Comparison of ENCODE assay signal across 1 cellular context in genomic region chr11:27506200-27507182, GRCh38.
TF ChIP-seq lines count a peak whose summit lies in the region.

Gene LIN7C (minus strand): TSS chr11:27506769. CDS start chr11:27506752, 17 bp downstream.

TF ChIP-seq in HepG2, 621 proteins besides CTCF, POLR2A, EP300 and RAD21 (continued from another document and continues in another):
- TF ChIP-seq ELF1 (CRISPR knock-in tag; IDR thresholded peaks at IDR 0.05) (peak; percentile 86), SOX6 (IDR thresholded peaks at IDR 0.05) (no peak), SOX6 (CRISPR knock-in tag; IDR thresholded peaks at IDR 0.05) (peak; percentile 54; the same call in 1 of the 2 replicates), SMC3 (IDR thresholded peaks at IDR 0.05; ENCODE audit: low read length) (no peak), FOXM1 (CRISPR knock-in tag; IDR thresholded peaks at IDR 0.05) (no peak), RBAK (CRISPR knock-in tag; IDR thresholded peaks at IDR 0.05) (peak; percentile 22; the same call in 1 of the 2 replicates), ZNF674 (CRISPR knock-in tag; IDR thresholded peaks at IDR 0.05; ENCODE audit: low read depth) (no peak), FOXP1 (IDR thresholded peaks at IDR 0.05) (no peak), FOXP1 (CRISPR knock-in tag; IDR thresholded peaks at IDR 0.05) (no peak), ZNF562 (CRISPR knock-in tag; IDR thresholded peaks at IDR 0.05; ENCODE audit: borderline replicate concordance) (no peak), SRF (IDR thresholded peaks at IDR 0.05; ENCODE audit: low read depth, low read length) (no peak), ZNF549 (CRISPR knock-in tag; IDR thresholded peaks at IDR 0.05) (no peak), ZSCAN5A (CRISPR knock-in tag; IDR thresholded peaks at IDR 0.05; ENCODE audit: borderline replicate concordance) (peak; percentile 92; the same call in 1 of the 2 replicates), GLMP (CRISPR knock-in tag; IDR thresholded peaks at IDR 0.05; ENCODE audit: borderline replicate concordance) (no peak), CENPT (CRISPR knock-in tag; IDR thresholded peaks at IDR 0.05; ENCODE audit: low read depth) (0 out of 2 replicates have a peak, but pooled peaks have one; percentile 37), IKZF5 (CRISPR knock-in tag; IDR thresholded peaks at IDR 0.05) (no peak), HCFC1 (IDR thresholded peaks at IDR 0.05; ENCODE audit: low read depth, low read length) (peak; percentile 23; the same call in 1 of the 2 replicates), JUND (CRISPR knock-in tag; IDR thresholded peaks at IDR 0.05) (no peak), MYC (CRISPR knock-in tag; IDR thresholded peaks at IDR 0.05; ENCODE audit: borderline replicate concordance) (peak; percentile 57; the same call in 1 of the 2 replicates), FOXO1 (CRISPR knock-in tag; IDR thresholded peaks at IDR 0.05) (peak; percentile 37; the same call in 1 of the 2 replicates), KMT2A (CRISPR knock-in tag; IDR thresholded peaks at IDR 0.05) (peak; percentile 82; the same call in 1 of the 2 replicates), MAFG (CRISPR knock-in tag; IDR thresholded peaks at IDR 0.05) (no peak), RNF2 (conservative IDR thresholded peaks at IDR 0.05; ENCODE audit: low read depth) (no peak), ZSCAN29 (CRISPR knock-in tag; conservative IDR thresholded peaks at IDR 0.05) (no peak), SAP130 (CRISPR knock-in tag; IDR thresholded peaks at IDR 0.05; ENCODE audit: low read depth) (peak; percentile 78), NKX3-1 (CRISPR knock-in tag; IDR thresholded peaks at IDR 0.05) (peak; percentile 38; the same call in 1 of the 2 replicates), ZKSCAN5 (CRISPR knock-in tag; IDR thresholded peaks at IDR 0.05) (no peak), TBL1XR1 (IDR thresholded peaks at IDR 0.05; ENCODE audit: borderline replicate concordance, low read length, partially characterized antibody) (no peak), CCAR2 (optimal IDR thresholded peaks at IDR 0.05; ENCODE audit: low read depth, low read length) (no peak), MATR3 (CRISPR knock-in tag; IDR thresholded peaks at IDR 0.05) (no peak), HOXA7 (CRISPR knock-in tag; IDR thresholded peaks at IDR 0.05) (no peak), ETV5 (CRISPR knock-in tag; IDR thresholded peaks at IDR 0.05; ENCODE audit: borderline replicate concordance) (peak; percentile 59)
- TF ChIP-seq, protein P1, sequence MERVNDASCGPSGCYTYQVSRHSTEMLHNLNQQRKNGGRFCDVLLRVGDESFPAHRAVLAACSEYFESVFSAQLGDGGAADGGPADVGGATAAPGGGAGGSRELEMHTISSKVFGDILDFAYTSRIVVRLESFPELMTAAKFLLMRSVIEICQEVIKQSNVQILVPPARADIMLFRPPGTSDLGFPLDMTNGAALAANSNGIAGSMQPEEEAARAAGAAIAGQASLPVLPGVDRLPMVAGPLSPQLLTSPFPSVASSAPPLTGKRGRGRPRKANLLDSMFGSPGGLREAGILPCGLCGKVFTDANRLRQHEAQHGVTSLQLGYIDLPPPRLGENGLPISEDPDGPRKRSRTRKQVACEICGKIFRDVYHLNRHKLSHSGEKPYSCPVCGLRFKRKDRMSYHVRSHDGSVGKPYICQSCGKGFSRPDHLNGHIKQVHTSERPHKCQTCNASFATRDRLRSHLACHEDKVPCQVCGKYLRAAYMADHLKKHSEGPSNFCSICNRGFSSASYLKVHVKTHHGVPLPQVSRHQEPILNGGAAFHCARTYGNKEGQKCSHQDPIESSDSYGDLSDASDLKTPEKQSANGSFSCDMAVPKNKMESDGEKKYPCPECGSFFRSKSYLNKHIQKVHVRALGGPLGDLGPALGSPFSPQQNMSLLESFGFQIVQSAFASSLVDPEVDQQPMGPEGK (CRISPR knock-in tag; IDR thresholded peaks at IDR 0.05): no peak
- TF ChIP-seq, protein P2, sequence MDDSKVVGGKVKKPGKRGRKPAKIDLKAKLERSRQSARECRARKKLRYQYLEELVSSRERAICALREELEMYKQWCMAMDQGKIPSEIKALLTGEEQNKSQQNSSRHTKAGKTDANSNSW (CRISPR knock-in tag; IDR thresholded peaks at IDR 0.05; ENCODE audit: borderline replicate concordance): no peak
- TF ChIP-seq, protein P3, sequence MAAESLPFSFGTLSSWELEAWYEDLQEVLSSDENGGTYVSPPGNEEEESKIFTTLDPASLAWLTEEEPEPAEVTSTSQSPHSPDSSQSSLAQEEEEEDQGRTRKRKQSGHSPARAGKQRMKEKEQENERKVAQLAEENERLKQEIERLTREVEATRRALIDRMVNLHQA (CRISPR knock-in tag; IDR thresholded peaks at IDR 0.05): no peak
- TF ChIP-seq, protein P4, sequence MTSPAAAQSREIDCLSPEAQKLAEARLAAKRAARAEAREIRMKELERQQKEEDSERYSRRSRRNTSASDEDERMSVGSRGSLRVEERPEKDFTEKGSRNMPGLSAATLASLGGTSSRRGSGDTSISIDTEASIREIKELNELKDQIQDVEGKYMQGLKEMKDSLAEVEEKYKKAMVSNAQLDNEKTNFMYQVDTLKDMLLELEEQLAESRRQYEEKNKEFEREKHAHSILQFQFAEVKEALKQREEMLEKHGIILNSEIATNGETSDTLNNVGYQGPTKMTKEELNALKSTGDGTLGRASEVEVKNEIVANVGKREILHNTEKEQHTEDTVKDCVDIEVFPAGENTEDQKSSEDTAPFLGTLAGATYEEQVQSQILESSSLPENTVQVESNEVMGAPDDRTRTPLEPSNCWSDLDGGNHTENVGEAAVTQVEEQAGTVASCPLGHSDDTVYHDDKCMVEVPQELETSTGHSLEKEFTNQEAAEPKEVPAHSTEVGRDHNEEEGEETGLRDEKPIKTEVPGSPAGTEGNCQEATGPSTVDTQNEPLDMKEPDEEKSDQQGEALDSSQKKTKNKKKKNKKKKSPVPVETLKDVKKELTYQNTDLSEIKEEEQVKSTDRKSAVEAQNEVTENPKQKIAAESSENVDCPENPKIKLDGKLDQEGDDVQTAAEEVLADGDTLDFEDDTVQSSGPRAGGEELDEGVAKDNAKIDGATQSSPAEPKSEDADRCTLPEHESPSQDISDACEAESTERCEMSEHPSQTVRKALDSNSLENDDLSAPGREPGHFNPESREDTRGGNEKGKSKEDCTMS (CRISPR knock-in tag; conservative IDR thresholded peaks at IDR 0.05): 0 out of 2 replicates have a peak, but pooled peaks have one; percentile 46
- TF ChIP-seq, protein P5, sequence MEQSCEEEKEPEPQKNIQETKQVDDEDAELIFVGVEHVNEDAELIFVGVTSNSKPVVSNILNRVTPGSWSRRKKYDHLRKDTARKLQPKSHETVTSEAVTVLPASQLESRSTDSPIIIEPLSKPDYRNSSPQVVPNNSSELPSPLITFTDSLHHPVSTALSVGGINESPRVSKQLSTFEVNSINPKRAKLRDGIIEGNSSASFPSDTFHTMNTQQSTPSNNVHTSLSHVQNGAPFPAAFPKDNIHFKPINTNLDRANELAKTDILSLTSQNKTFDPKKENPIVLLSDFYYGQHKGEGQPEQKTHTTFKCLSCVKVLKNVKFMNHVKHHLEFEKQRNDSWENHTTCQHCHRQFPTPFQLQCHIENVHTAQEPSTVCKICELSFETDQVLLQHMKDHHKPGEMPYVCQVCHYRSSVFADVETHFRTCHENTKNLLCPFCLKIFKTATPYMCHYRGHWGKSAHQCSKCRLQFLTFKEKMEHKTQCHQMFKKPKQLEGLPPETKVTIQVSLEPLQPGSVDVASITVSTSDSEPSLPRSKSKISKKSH (CRISPR knock-in tag; IDR thresholded peaks at IDR 0.05; ENCODE audit: borderline replicate concordance): peak; percentile 90; the same call in 1 of the 2 replicates
- TF ChIP-seq, protein P6, sequence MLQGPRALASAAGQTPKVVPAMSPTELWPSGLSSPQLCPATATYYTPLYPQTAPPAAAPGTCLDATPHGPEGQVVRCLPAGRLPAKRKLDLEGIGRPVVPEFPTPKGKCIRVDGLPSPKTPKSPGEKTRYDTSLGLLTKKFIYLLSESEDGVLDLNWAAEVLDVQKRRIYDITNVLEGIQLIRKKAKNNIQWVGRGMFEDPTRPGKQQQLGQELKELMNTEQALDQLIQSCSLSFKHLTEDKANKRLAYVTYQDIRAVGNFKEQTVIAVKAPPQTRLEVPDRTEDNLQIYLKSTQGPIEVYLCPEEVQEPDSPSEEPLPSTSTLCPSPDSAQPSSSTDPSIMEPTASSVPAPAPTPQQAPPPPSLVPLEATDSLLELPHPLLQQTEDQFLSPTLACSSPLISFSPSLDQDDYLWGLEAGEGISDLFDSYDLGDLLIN (CRISPR knock-in tag; IDR thresholded peaks at IDR 0.05; ENCODE audit: borderline replicate concordance): 0 out of 2 replicates have a peak, but pooled peaks have one; percentile 37
- TF ChIP-seq, protein P7, sequence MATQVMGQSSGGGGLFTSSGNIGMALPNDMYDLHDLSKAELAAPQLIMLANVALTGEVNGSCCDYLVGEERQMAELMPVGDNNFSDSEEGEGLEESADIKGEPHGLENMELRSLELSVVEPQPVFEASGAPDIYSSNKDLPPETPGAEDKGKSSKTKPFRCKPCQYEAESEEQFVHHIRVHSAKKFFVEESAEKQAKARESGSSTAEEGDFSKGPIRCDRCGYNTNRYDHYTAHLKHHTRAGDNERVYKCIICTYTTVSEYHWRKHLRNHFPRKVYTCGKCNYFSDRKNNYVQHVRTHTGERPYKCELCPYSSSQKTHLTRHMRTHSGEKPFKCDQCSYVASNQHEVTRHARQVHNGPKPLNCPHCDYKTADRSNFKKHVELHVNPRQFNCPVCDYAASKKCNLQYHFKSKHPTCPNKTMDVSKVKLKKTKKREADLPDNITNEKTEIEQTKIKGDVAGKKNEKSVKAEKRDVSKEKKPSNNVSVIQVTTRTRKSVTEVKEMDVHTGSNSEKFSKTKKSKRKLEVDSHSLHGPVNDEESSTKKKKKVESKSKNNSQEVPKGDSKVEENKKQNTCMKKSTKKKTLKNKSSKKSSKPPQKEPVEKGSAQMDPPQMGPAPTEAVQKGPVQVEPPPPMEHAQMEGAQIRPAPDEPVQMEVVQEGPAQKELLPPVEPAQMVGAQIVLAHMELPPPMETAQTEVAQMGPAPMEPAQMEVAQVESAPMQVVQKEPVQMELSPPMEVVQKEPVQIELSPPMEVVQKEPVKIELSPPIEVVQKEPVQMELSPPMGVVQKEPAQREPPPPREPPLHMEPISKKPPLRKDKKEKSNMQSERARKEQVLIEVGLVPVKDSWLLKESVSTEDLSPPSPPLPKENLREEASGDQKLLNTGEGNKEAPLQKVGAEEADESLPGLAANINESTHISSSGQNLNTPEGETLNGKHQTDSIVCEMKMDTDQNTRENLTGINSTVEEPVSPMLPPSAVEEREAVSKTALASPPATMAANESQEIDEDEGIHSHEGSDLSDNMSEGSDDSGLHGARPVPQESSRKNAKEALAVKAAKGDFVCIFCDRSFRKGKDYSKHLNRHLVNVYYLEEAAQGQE (IDR thresholded peaks at IDR 0.05; ENCODE audit: borderline replicate concordance in 1 of 2, low read depth in 1 of 2, low read length in 2 of 2): 0 out of 4 replicates have a peak, but pooled peaks of 1 of the 2 experiments have one; percentile 7
